Comparison of ENCODE assay signal across 22 cellular contexts in the genomic region with DNA sequence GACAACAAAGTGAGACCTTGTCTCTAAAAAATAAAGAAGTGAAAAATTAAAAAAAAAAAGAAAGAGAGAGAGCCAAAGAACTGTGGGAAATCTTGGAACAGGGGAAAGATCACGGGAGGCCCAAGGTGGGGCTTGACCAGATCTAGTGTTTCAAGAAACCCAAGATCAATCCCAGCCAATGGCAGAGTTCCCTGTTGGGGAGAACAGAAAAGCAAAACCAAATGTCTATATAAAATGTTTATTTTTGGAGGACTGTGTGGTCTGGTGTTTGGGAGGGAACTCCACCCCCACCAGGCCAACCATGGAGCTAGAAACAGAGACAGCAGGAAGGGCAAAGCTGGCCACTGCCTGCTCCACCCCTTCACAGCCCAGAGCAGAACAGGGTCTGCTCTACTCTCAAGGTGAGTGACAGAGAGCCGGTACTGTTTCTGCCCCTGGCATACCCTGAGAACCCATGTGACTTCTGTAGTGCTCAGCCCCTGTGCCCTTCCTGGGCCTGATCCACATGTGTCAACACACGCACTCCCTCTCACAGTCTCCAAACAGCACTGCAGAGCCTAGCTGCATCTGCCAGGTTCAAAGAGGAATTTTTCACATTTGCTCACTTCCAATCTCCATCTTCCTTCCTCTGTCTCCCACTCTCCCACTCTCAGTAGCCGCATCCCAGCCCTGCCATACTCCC. TPM values are rescaled to one million over a fixed set of nuclear protein-coding genes. Genes with fewer than 3 reads are reported as not detected.
DNase-seq lines count a peak whose midpoint lies in the region; ATAC-seq and TF ChIP-seq lines count a peak whose summit lies in the region.
"Had no signal": no experiment of that assay in that cellular context is flagged by ENCODE, and none has a peak within 500 bp of the region (broad histone marks: within the 10 kb centered on the region; RNA-seq: fewer than 3 reads in every experiment).

No MANE protein-coding gene starts in this region.

- peaks cover 0 to 24% of the 10 kb centered on the region in 2 donors for H3K36me3 ChIP-seq in psoas muscle (ENCODE audit: insufficient read depth in 1 of 2, low read depth in 1 of 2)

- no peak overlapping the region for H3K4me3 Mint-ChIP-seq in activated B cell treated with CpG ODN at 0.5 μM for 24 hours
- H3K4me3 Mint-ChIP-seq in stimulated activated memory B cell treated with anti-CD40 and anti-IgM and Interleukin-4, amounts not matched to agents 10 μg/mL and 1 μg/mL and 100 μg/mL, for 72 hours = no peak overlapping the region
- H3K4me3 Mint-ChIP-seq: stimulated activated naive CD8-positive, alpha-beta T cell treated with anti-CD3 and anti-CD28 coated beads, Interleukin-15, amount 100 ng/mL, for 72 hours had no signal

- POLR2A ChIA-PET in activated B cell treated with CpG ODN at 0.5 μM for 24 hours (lab: Charles Lee) = interaction anchor here (0.6 kb wide), 1 partner anchor 46 kb away, joined by 3 read pairs; no protein-coding TSS in a partner anchor

- DNase-seq in Right ventricle myocardium superior = no peak
- no peak for DNase-seq in left cardiac atrium
- no peak for DNase-seq in activated B cell treated with CpG ODN at 0.5 μM for 24 hours
- peak; percentile 83 for DNase-seq in fibroblast of the conjunctiva (ENCODE audit: low read depth)
- DNase-seq in psoas muscle = no peak
- no peak for DNase-seq in stimulated activated naive CD8-positive, alpha-beta T cell treated with anti-CD3 and anti-CD28 coated beads, Interleukin-15, Interleukin-2, amounts not matched to agents 100 U/mL and 50 U/mL, for 24 hours
- DNase-seq: activated CD4-positive, alpha-beta T cell treated with anti-CD3 and anti-CD28 coated beads, Interleukin-2, amount 50 U/mL, for 1 hour; Calu3; caudate nucleus; effector memory CD4-positive, alpha-beta T cell; foreskin melanocyte; GDM1; lower lobe of right lung; naive B cell; NCI-H187 treated with DMSO at 0.1 percent for 48 hours; NCI-H510A treated with DMSO at 0.1 percent for 48 hours; stimulated activated naive CD8-positive, alpha-beta T cell treated with anti-CD3 and anti-CD28 coated beads, Interleukin-15, amount 100 ng/mL, for 72 hours had no signal

- peak overlapping the region; percentile 24 for H3K27ac Mint-ChIP-seq in activated B cell treated with CpG ODN at 0.5 μM for 24 hours
- peak overlapping the region; percentile 59 for H3K27ac Mint-ChIP-seq in stimulated activated memory B cell treated with anti-CD40 and anti-IgM and Interleukin-4, amounts not matched to agents 10 μg/mL and 1 μg/mL and 100 μg/mL, for 72 hours

- no peak overlapping the region for H3K4me3 ChIP-seq in psoas muscle
- H3K4me3 ChIP-seq: lower lobe of right lung, SK-N-MC had no signal

- WGBS in psoas muscle, 3 donors = 54 to 58% (median 55%) methylated on average over 4 of the region's 4 CpGs

- peaks cover 20% of the 10 kb centered on the region for H3K4me1 ChIP-seq in psoas muscle

- peaks cover 2% of the 10 kb centered on the region for H3K27me3 Mint-ChIP-seq in activated B cell treated with CpG ODN at 0.5 μM for 24 hours
- H3K27me3 Mint-ChIP-seq in stimulated activated memory B cell treated with anti-CD40 and anti-IgM and Interleukin-4, amounts not matched to agents 10 μg/mL and 1 μg/mL and 100 μg/mL, for 72 hours = peaks cover 5% of the 10 kb centered on the region

- peaks cover 31% of the 10 kb centered on the region for H3K4me1 Mint-ChIP-seq in activated B cell treated with CpG ODN at 0.5 μM for 24 hours
- H3K4me1 Mint-ChIP-seq in stimulated activated memory B cell treated with anti-CD40 and anti-IgM and Interleukin-4, amounts not matched to agents 10 μg/mL and 1 μg/mL and 100 μg/mL, for 72 hours = peaks cover 50% of the 10 kb centered on the region

- peaks cover 18% of the 10 kb centered on the region for H3K36me3 Mint-ChIP-seq in activated B cell treated with CpG ODN at 0.5 μM for 24 hours (ENCODE audit: low read depth)
- peaks cover 22% of the 10 kb centered on the region for H3K36me3 Mint-ChIP-seq in stimulated activated memory B cell treated with anti-CD40 and anti-IgM and Interleukin-4, amounts not matched to agents 10 μg/mL and 1 μg/mL and 100 μg/mL, for 72 hours

- peaks cover 0 to 13% (median 1%) of the 10 kb centered on the region in 3 donors for H3K27me3 ChIP-seq in psoas muscle (ENCODE audit: insufficient read depth in 3 of 3, low read length in 2 of 3)

- no peak overlapping the region for H3K27ac ChIP-seq in psoas muscle
- H3K27ac ChIP-seq: lower lobe of right lung, SK-N-MC had no signal

- intact Hi-C loops in Right ventricle myocardium superior (cut with DNase I) (no loop called here), left cardiac atrium (cut with DNase I) (loop anchor here in 1 of 2 donors (5.0 kb wide), 1 partner anchor 106 kb away; no protein-coding TSS in a partner anchor), activated B cell treated with CpG ODN at 0.5 μM for 24 hours (cut with micrococcal nuclease) (loop anchor here (10.0 kb wide), 1 partner anchor 494 kb away; a partner anchor contains a TSS), psoas muscle (cut with DNase I) (loop anchor here in 1 of 2 donors (10.0 kb wide), 1 partner anchor 104 kb away; no protein-coding TSS in a partner anchor)

- TF ChIP-seq CTCF in activated B cell treated with CpG ODN at 0.5 μM for 24 hours (IDR thresholded peaks at IDR 0.05) (no peak), psoas muscle (IDR thresholded peaks at IDR 0.05) (no peak)

- peak; percentile 26 for ATAC-seq in Right ventricle myocardium superior (ENCODE audit: poor library complexity)
- no peak for ATAC-seq in left cardiac atrium
- no peak for ATAC-seq in activated B cell treated with CpG ODN at 0.5 μM for 24 hours (ENCODE audit: low read depth)
- ATAC-seq in stimulated activated memory B cell treated with anti-CD40 and anti-IgM and Interleukin-4, amounts not matched to agents 10 μg/mL and 1 μg/mL and 100 μg/mL, for 72 hours = no peak
- no peak for ATAC-seq in GM21390 (IDR thresholded peaks at IDR 0.05; ENCODE audit: unreplicated experiment)
- ATAC-seq in psoas muscle = no peak
- ATAC-seq in stimulated activated naive CD8-positive, alpha-beta T cell treated with anti-CD3 and anti-CD28 coated beads, Interleukin-15, Interleukin-2, amounts not matched to agents 100 U/mL and 50 U/mL, for 24 hours = no peak
- ATAC-seq: activated naive CD4-positive, alpha-beta T cell treated with anti-CD3 and anti-CD28 coated beads, Interleukin-2, amount 50 U/mL, for 72 hours; lower lobe of right lung; stimulated activated naive CD8-positive, alpha-beta T cell treated with anti-CD3 and anti-CD28 coated beads, Interleukin-15, amount 100 ng/mL, for 72 hours had no signal

- no peaks in the 10 kb centered on the region for H3K9me3 ChIP-seq in psoas muscle
- H3K9me3 ChIP-seq: lower lobe of right lung had no signal

- CTCF ChIA-PET in activated B cell treated with CpG ODN at 0.5 μM for 24 hours (lab: Charles Lee) = no interaction called here

- no peaks in the 10 kb centered on the region for H3K9me3 Mint-ChIP-seq in activated B cell treated with CpG ODN at 0.5 μM for 24 hours
- H3K9me3 Mint-ChIP-seq in stimulated activated memory B cell treated with anti-CD40 and anti-IgM and Interleukin-4, amounts not matched to agents 10 μg/mL and 1 μg/mL and 100 μg/mL, for 72 hours = no peaks in the 10 kb centered on the region
- H3K9me3 Mint-ChIP-seq: activated naive CD4-positive, alpha-beta T cell treated with anti-CD3 and anti-CD28 coated beads, Interleukin-2, amount 50 U/mL, for 72 hours; naive B cell; stimulated activated naive CD8-positive, alpha-beta T cell treated with anti-CD3 and anti-CD28 coated beads, Interleukin-15, amount 100 ng/mL, for 72 hours had no signal

RNA-seq across cellular contexts. Expression of a gene that starts 3.7 kb away (rescaled TPM):
- total RNA-seq in Right ventricle myocardium superior (21.3 TPM), left cardiac atrium (10 to 100 TPM; 16.1 to 17.5 TPM), activated B cell treated with CpG ODN at 0.5 μM for 24 hours (23.0 and 24.6 TPM in 2 replicates), psoas muscle (10 to 100 TPM; 13.2 to 25.4 (median 18.3) TPM)
- 10 to 100 TPM; 22.2 to 52.6 (median 42.4) TPM for polyA plus RNA-seq in psoas muscle

RNA-seq across cellular contexts. Expression of a gene that starts 6.7 kb away (rescaled TPM):
- total RNA-seq in Right ventricle myocardium superior (0.54 TPM), left cardiac atrium (1 to 10 TPM; 1.3 to 1.4 TPM), activated B cell treated with CpG ODN at 0.5 μM for 24 hours (1.0 and 1.2 TPM in 2 replicates), psoas muscle (under 1 TPM in 2 of 4 donors, not detected in 2; 0.20 to 0.28 TPM)
- 10 to 100 TPM in 1 of 3 donors, under 1 TPM in 2; 0.10 to 13.5 (median 0.11) TPM for polyA plus RNA-seq in psoas muscle

RNA-seq across cellular contexts. Expression of a gene that starts 55.4 kb away (rescaled TPM):
- total RNA-seq in Right ventricle myocardium superior (46.1 TPM), left cardiac atrium (10 to 100 TPM; 39.4 to 57.5 TPM), activated B cell treated with CpG ODN at 0.5 μM for 24 hours (57.3 and 68.7 TPM in 2 replicates), psoas muscle (10 to 100 TPM; 39.6 to 65.9 (median 52.9) TPM)
- polyA plus RNA-seq in psoas muscle = 10 to 100 TPM; 42.7 to 52.9 (median 47.9) TPM

RNA-seq across cellular contexts. Expression of a gene that starts 57.4 kb away (rescaled TPM):
- total RNA-seq in Right ventricle myocardium superior (not detected), left cardiac atrium (not detected), activated B cell treated with CpG ODN at 0.5 μM for 24 hours (not detected in 2 replicates), psoas muscle (not detected)
- polyA plus RNA-seq in psoas muscle = not detected
- total RNA-seq: activated naive CD4-positive, alpha-beta T cell treated with anti-CD3 and anti-CD28 coated beads, Interleukin-2, amount 50 U/mL, for 72 hours; Calu3; lower lobe of right lung; pulmonary artery endothelial cell had no signal

RNA-seq across cellular contexts. Expression of a gene that starts 59.4 kb away (rescaled TPM):
- 26.0 TPM for total RNA-seq in Right ventricle myocardium superior
- total RNA-seq in left cardiac atrium = 10 to 100 TPM; 32.9 to 44.4 TPM
- total RNA-seq in activated B cell treated with CpG ODN at 0.5 μM for 24 hours = 30.9 and 35.2 TPM in 2 replicates
- total RNA-seq in psoas muscle = 10 to 100 TPM; 27.7 to 43.3 (median 37.6) TPM
- 10 to 100 TPM; 43.9 to 72.9 (median 61.0) TPM for polyA plus RNA-seq in psoas muscle
